1 cellular context compared by ENCODE assay signal in genomic region chr17:46769531-46770438, GRCh38.
TF ChIP-seq lines count a peak whose summit lies in the region.

No MANE protein-coding gene starts in this region.

TF ChIP-seq in HCT116, 20 proteins besides CTCF, POLR2A, EP300 and RAD21 (continued from another document):
- TF ChIP-seq REST (IDR thresholded peaks at IDR 0.05; ENCODE audit: low read depth) (no peak), EZH2phosphoT487 (IDR thresholded peaks at IDR 0.05; ENCODE audit: borderline replicate concordance) (no peak), SP1 (IDR thresholded peaks at IDR 0.05; ENCODE audit: low read depth) (no peak), POLR2AphosphoS5 (IDR thresholded peaks at IDR 0.05; ENCODE audit: low read depth, low read length) (no peak), SRF (IDR thresholded peaks at IDR 0.05; ENCODE audit: low read depth) (no peak)
